Comparison of ENCODE assay signal across 10 cellular contexts in genomic region chr6:39887692-39888450, GRCh38. TPM values are rescaled to one million over a fixed set of nuclear protein-coding genes. Genes with fewer than 3 reads are reported as not detected.
DNase-seq lines count a peak whose midpoint lies in the region; ATAC-seq and TF ChIP-seq lines count a peak whose summit lies in the region.
"Had no signal": no experiment of that assay in that cellular context is flagged by ENCODE, and none has a peak within 500 bp of the region (broad histone marks: within the 10 kb centered on the region; RNA-seq: fewer than 3 reads in every experiment).

No MANE protein-coding gene starts in this region.

- no peaks in the 10 kb centered on the region for H3K27me3 ChIP-seq in upper lobe of right lung

- peaks cover 20% of the 10 kb centered on the region for H3K4me1 ChIP-seq in upper lobe of right lung

- no peak overlapping the region for H3K4me3 ChIP-seq in upper lobe of right lung

- no peaks in the 10 kb centered on the region for H3K36me3 ChIP-seq in upper lobe of right lung

- DNase-seq in NCI-H226 (peak; percentile 99), fibroblast of gingiva (ENCODE audit: low read depth) (peak; percentile 89), middle frontal gyrus (ENCODE audit: extremely low spot score, low spot score) (peak; percentile 53), upper lobe of right lung (peak; percentile 74), MV-4-11 (lab: John Stamatoyannopoulos, UW) (no peak), SIG-M5 treated with dmso at 0.1 percent for 504 hours (lab: John Stamatoyannopoulos, UW; ENCODE audit: unreplicated experiment) (no peak)
- no peak for DNase-seq in activated CD4-positive, CD25-positive, alpha-beta regulatory T cell treated with anti-CD3 and anti-CD28 coated beads, Interleukin-2, amount 50 U/mL, for 72 hours
- DNase-seq: activated naive CD8-positive, alpha-beta T cell treated with anti-CD3 and anti-CD28 coated beads, Interleukin-2, amount 10 ng/mL, durations not matched to agents 7 days and 5 days; NK-92 treated with Interleukin-12 subunit alpha and Interleukin-12 subunit beta, amount 100 ng/mL, for 24 hours had no signal

- H3K27ac ChIP-seq in upper lobe of right lung = peak overlapping the region; percentile 58

- intact Hi-C loops in upper lobe of right lung (cut with DNase I) = loop anchor here (10.0 kb wide), 1 partner anchor 503 kb away; no protein-coding TSS in a partner anchor

- no peak for TF ChIP-seq CTCF in upper lobe of right lung (IDR thresholded peaks at IDR 0.05)

- ATAC-seq in upper lobe of right lung (peak; percentile 88), GM21515 (IDR thresholded peaks at IDR 0.05; ENCODE audit: unreplicated experiment) (no peak)

- no peaks in the 10 kb centered on the region for H3K9me3 ChIP-seq in upper lobe of right lung

RNA-seq across cellular contexts. Expression of gene MOCS1, which starts 46.4 kb away (rescaled TPM):
- total RNA-seq in upper lobe of right lung = 29.3 TPM

Comparison
In these comparisons a context has a peak if more than half of its experiments do, and no peak if none do; other contexts are left out.
1. DNase-seq: peak in NCI-H226 (single experiment), fibroblast of gingiva (single experiment), middle frontal gyrus (single experiment) and upper lobe of right lung (single experiment); none in activated CD4-positive, CD25-positive, alpha-beta regulatory T cell treated with anti-CD3 and anti-CD28 coated beads, Interleukin-2, amount 50 U/mL, for 72 hours (single experiment), MV-4-11 (single experiment) and SIG-M5 treated with dmso at 0.1 percent for 504 hours (single experiment).